In genomic region chr11:41334007-41334933, GRCh38 we compare ENCODE assay signal across 14 cellular contexts.
DNase-seq lines count a peak whose midpoint lies in the region; ATAC-seq and TF ChIP-seq lines count a peak whose summit lies in the region.
"Had no signal": no experiment of that assay in that cellular context is flagged by ENCODE, and none has a peak within 500 bp of the region (broad histone marks: within the 10 kb centered on the region; RNA-seq: fewer than 3 reads in every experiment).

No MANE protein-coding gene starts in this region.

- 46 to 65% methylated on average over 7 of the region's 7 CpGs for WGBS in upper lobe of left lung, 2 donors

- peak overlapping the region in 1 of 2 donors; percentile 28 for H3K27ac ChIP-seq in left lung
- H3K27ac ChIP-seq in upper lobe of left lung: no peak overlapping the region

- TF ChIP-seq EP300 in upper lobe of left lung (IDR thresholded peaks at IDR 0.05): no peak

- H3K4me3 ChIP-seq in left lung (no peak overlapping the region), upper lobe of left lung (no peak overlapping the region)
- H3K4me3 ChIP-seq: HAP-1 had no signal

- no peak for TF ChIP-seq POLR2A in upper lobe of left lung (IDR thresholded peaks at IDR 0.05)

- peak; percentile 29 for DNase-seq in NCI-H1105 treated with DMSO at 0.1 percent for 48 hours (lab: John Stamatoyannopoulos, UW)
- no peak for DNase-seq in NCI-H1105 (lab: John Stamatoyannopoulos, UW)
- DNase-seq in NCI-H69 (lab: John Stamatoyannopoulos, UW): peak; percentile 51
- DNase-seq in left lung: no peak
- no peak for DNase-seq in upper lobe of left lung
- DNase-seq in NCI-H526 treated with DMSO at 0.1 percent for 48 hours (lab: John Stamatoyannopoulos, UW): no peak
- DNase-seq in GOT3 (lab: John Stamatoyannopoulos, UW): no peak
- DNase-seq: 8988T; KBM-7; NCI-H2029; NCI-H526; NK-92 treated with Interleukin-12 subunit alpha and Interleukin-12 subunit beta, amount 100 ng/mL, for 24 hours had no signal

- H3K36me3 ChIP-seq in left lung (no peaks in the 10 kb centered on the region), upper lobe of left lung (no peaks in the 10 kb centered on the region)
- H3K36me3 ChIP-seq: HAP-1 had no signal

- no peaks in the 10 kb centered on the region for H3K4me1 ChIP-seq in left lung
- H3K4me1 ChIP-seq in upper lobe of left lung: no peaks in the 10 kb centered on the region
- H3K4me1 ChIP-seq: HAP-1 had no signal

- no peaks in the 10 kb centered on the region for H3K27me3 ChIP-seq in left lung
- H3K27me3 ChIP-seq in upper lobe of left lung: no peaks in the 10 kb centered on the region

- intact Hi-C loops in left lung (cut with DNase I): no loop called here

- H3K9me3 ChIP-seq in left lung (no peaks in the 10 kb centered on the region), upper lobe of left lung (no peaks in the 10 kb centered on the region)
- H3K9me3 ChIP-seq: HAP-1 had no signal

- no peak for TF ChIP-seq CTCF in left lung (IDR thresholded peaks at IDR 0.05)
- no peak for TF ChIP-seq CTCF in upper lobe of left lung (IDR thresholded peaks at IDR 0.05)

- ATAC-seq in left lung (peak; percentile 85), upper lobe of left lung (ENCODE audit: low FRiP score in 2 of 2) (peak; percentile 16 to 46), HG02759 (IDR thresholded peaks at IDR 0.05; ENCODE audit: unreplicated experiment) (no peak)

Comparison
In these comparisons a context has a peak if more than half of its experiments do, and no peak if none do; other contexts are left out.
1. DNase-seq: peak in NCI-H1105 treated with DMSO at 0.1 percent for 48 hours (single experiment) and NCI-H69 (single experiment); none in NCI-H1105 (single experiment), left lung (0 of 2), upper lobe of left lung (0 of 2), NCI-H526 treated with DMSO at 0.1 percent for 48 hours (single experiment) and GOT3 (single experiment).